Comparison of ENCODE assay signal across 12 cellular contexts in genomic region chrY:19433049-19433448, GRCh38.
DNase-seq lines count a peak whose midpoint lies in the region; ATAC-seq, FAIRE-seq and TF ChIP-seq lines count a peak whose summit lies in the region.
"Had no signal": no experiment of that assay in that cellular context is flagged by ENCODE, and none has a peak within 500 bp of the region (broad histone marks: within the 10 kb centered on the region; RNA-seq: fewer than 3 reads in every experiment).

No MANE protein-coding gene starts in this region.

- H3K27ac Mint-ChIP-seq in T-helper 2 cell treated with Interferon-gamma antibody and Interleukin-4, amounts not matched to agents 5 μg/mL and 100 μg/mL, for 36 hours: peak overlapping the region; percentile 37
- H3K27ac Mint-ChIP-seq: dendritic cell treated with granulocyte-macrophage colony-stimulating factor and Interleukin-4, amounts not matched to agents 40 ng/mL and 50 ng/mL, for 4 days; nephron; stimulated activated naive B cell treated with anti-CD40 and anti-IgM and Interleukin-4, amounts not matched to agents 10 μg/mL and 1 μg/mL and 100 μg/mL, for 72 hours had no signal

- no peak for TF ChIP-seq POLR2A in thyroid gland (IDR thresholded peaks at IDR 0.05)

- H3K36me3 ChIP-seq in kidney (ENCODE audit: control insufficient read depth in 1 of 2, insufficient read depth in 2 of 2, low read length in 2 of 2): no peaks in the 10 kb centered on the region
- H3K36me3 ChIP-seq in thyroid gland: no peaks in the 10 kb centered on the region

- H3K4me1 Mint-ChIP-seq in T-helper 2 cell treated with Interferon-gamma antibody and Interleukin-4, amounts not matched to agents 5 μg/mL and 100 μg/mL, for 36 hours (ENCODE audit: low read depth): peaks cover 8% of the 10 kb centered on the region
- H3K4me1 Mint-ChIP-seq: nephron had no signal

- intact Hi-C loops in kidney (cut with DNase I): no loop called here
- intact Hi-C loops in thyroid gland (cut with DNase I): no loop called here

- ATAC-seq in GM21515 (IDR thresholded peaks at IDR 0.05; ENCODE audit: unreplicated experiment) (peak; percentile 66), HG03175 (IDR thresholded peaks at IDR 0.05; ENCODE audit: unreplicated experiment) (no peak)

- H3K9me3 ChIP-seq in kidney (ENCODE audit: control insufficient read depth in 1 of 2, low read length in 2 of 2): no peaks in the 10 kb centered on the region
- no peaks in the 10 kb centered on the region for H3K9me3 ChIP-seq in thyroid gland

- H3K27me3 ChIP-seq in thyroid gland: no peaks in the 10 kb centered on the region

- TF ChIP-seq CTCF in kidney (IDR thresholded peaks at IDR 0.05; ENCODE audit: borderline replicate concordance, extremely low read depth, insufficient read depth) (peak; percentile 23), thyroid gland (IDR thresholded peaks at IDR 0.05) (peak in 2 of 6 experiments; percentile 39 to 50)

- no peak overlapping the region for H3K4me3 Mint-ChIP-seq in T-helper 2 cell treated with Interferon-gamma antibody and Interleukin-4, amounts not matched to agents 5 μg/mL and 100 μg/mL, for 36 hours
- H3K4me3 Mint-ChIP-seq: dendritic cell treated with granulocyte-macrophage colony-stimulating factor and Interleukin-4, amounts not matched to agents 40 ng/mL and 50 ng/mL, for 4 days; nephron had no signal

- no peaks in the 10 kb centered on the region for H3K36me3 Mint-ChIP-seq in T-helper 2 cell treated with Interferon-gamma antibody and Interleukin-4, amounts not matched to agents 5 μg/mL and 100 μg/mL, for 36 hours (ENCODE audit: low read depth)

- FAIRE-seq in kidney (lab: Jason Lieb, UNC): no peak

- DNase-seq in Ammon's horn (ENCODE audit: low spot score): peak; percentile 61
- DNase-seq in T-helper 2 cell treated with Interferon-gamma antibody and Interleukin-4, amounts not matched to agents 5 μg/mL and 100 μg/mL, for 36 hours (ENCODE audit: low spot score): peak; percentile 3
- DNase-seq in kidney: no peak
- no peak for DNase-seq in thyroid gland
- DNase-seq in HuH-7 (ENCODE audit: low spot score): no peak
- DNase-seq in SHP77 (lab: John Stamatoyannopoulos, UW): no peak
- DNase-seq: stimulated activated naive B cell treated with anti-CD40 and anti-IgM and Interleukin-4, amounts not matched to agents 10 μg/mL and 1 μg/mL and 100 μg/mL, for 72 hours had no signal

- no peak overlapping the region for H3K4me3 ChIP-seq in kidney (ENCODE audit: low read length in 2 of 2)
- H3K4me3 ChIP-seq in thyroid gland (replicated peaks in 1 of 3): no peak overlapping the region

- H3K9me3 Mint-ChIP-seq in T-helper 2 cell treated with Interferon-gamma antibody and Interleukin-4, amounts not matched to agents 5 μg/mL and 100 μg/mL, for 36 hours: no peaks in the 10 kb centered on the region
- H3K9me3 Mint-ChIP-seq: dendritic cell treated with granulocyte-macrophage colony-stimulating factor and Interleukin-4, amounts not matched to agents 40 ng/mL and 50 ng/mL, for 4 days; nephron had no signal

- no peak overlapping the region for H3K9ac ChIP-seq in kidney (ENCODE audit: low read length in 2 of 2)

- 2 to 4% methylated on average over 4 of the region's 4 CpGs for WGBS in thyroid gland, 2 donors

- H3K4me1 ChIP-seq in kidney (ENCODE audit: control insufficient read depth in 1 of 2, insufficient read depth in 1 of 2, low read depth in 1 of 2, low read length in 2 of 2) (no peaks in the 10 kb centered on the region), thyroid gland (no peaks in the 10 kb centered on the region)

- peaks cover 9% of the 10 kb centered on the region for H3K27me3 Mint-ChIP-seq in T-helper 2 cell treated with Interferon-gamma antibody and Interleukin-4, amounts not matched to agents 5 μg/mL and 100 μg/mL, for 36 hours (ENCODE audit: low read depth)
- H3K27me3 Mint-ChIP-seq: dendritic cell treated with granulocyte-macrophage colony-stimulating factor and Interleukin-4, amounts not matched to agents 40 ng/mL and 50 ng/mL, for 4 days had no signal

- no peak overlapping the region for H3K27ac ChIP-seq in kidney (ENCODE audit: low read depth in 2 of 2, low read length in 2 of 2)
- no peak overlapping the region for H3K27ac ChIP-seq in thyroid gland
- H3K27ac ChIP-seq: HL-60 had no signal

Comparison
In these comparisons a context has a peak if more than half of its experiments do, and no peak if none do; other contexts are left out.
1. DNase-seq: peak in Ammon's horn (single experiment) and T-helper 2 cell treated with Interferon-gamma antibody and Interleukin-4, amounts not matched to agents 5 μg/mL and 100 μg/mL, for 36 hours (single experiment); none in kidney (single experiment), thyroid gland (0 of 2), HuH-7 (single experiment) and SHP77 (0 of 2).